7 cellular contexts compared by ENCODE assay signal in the genomic region with DNA sequence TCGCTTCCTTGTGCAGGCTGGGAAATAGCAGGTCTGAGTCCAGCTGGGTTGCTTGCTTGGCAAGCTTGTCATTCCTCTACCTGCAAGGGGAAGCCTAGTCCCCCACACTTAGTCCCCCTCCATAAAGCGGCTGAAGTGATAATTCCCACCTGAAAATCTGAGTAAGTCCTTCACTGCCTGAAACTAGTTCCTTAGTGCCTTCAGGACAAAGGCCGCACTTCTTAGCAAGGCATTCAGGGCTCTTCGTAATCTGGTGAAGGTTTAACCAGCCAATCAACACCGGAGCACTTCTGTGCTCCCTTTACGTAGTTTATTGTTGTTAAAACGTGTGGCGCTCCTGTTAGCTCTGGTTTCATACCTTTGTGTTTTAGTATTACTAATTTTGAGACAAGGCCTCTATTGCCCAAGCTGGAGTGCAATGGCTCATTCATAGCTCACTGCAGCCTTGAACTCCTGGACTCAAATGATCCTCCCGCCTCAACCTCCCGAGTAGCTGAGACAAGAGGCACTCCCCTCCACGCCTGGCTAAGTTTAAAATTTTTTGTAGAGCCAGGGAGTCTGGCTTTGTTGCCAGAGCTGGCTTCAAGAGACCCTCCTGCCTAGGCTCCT. TPM values are rescaled to one million over a fixed set of nuclear protein-coding genes. Genes with fewer than 3 reads are reported as not detected.
A peak's percentile ranks its signal among the peaks of the same experiment; 100 is the strongest.
DNase-seq lines count a peak whose midpoint lies in the region; TF ChIP-seq lines count a peak whose summit lies in the region.

No MANE protein-coding gene starts in this region.

- H3K36me3 ChIP-seq in HAP-1 (replicated peaks) (peaks cover 4% of the 10 kb centered on the region), spleen (no peaks in the 10 kb centered on the region)

- H3K4me1 Mint-ChIP-seq in T-helper 2 cell treated with Interferon-gamma antibody and Interleukin-4, amounts not matched to agents 5 μg/mL and 100 μg/mL, for 36 hours (ENCODE audit: low read depth) = peaks cover 17% of the 10 kb centered on the region
- peaks cover 7% of the 10 kb centered on the region for H3K4me1 Mint-ChIP-seq in glutamatergic neuron (ENCODE audit: low read depth, unreplicated experiment)

- no peak for TF ChIP-seq CTCF in glutamatergic neuron (IDR thresholded peaks at IDR 0.05; ENCODE audit: partially characterized antibody, unreplicated experiment)
- no peak for TF ChIP-seq CTCF in spleen (IDR thresholded peaks at IDR 0.05 in 8 of 11, conservative IDR thresholded peaks at IDR 0.05 in 3 of 11)

- peak overlapping the region; percentile 88 to 97 (median 94) for H3K27ac ChIP-seq in spleen

- H3K36me3 Mint-ChIP-seq in T-helper 2 cell treated with Interferon-gamma antibody and Interleukin-4, amounts not matched to agents 5 μg/mL and 100 μg/mL, for 36 hours (ENCODE audit: low read depth) = no peaks in the 10 kb centered on the region
- no peaks in the 10 kb centered on the region for H3K36me3 Mint-ChIP-seq in glutamatergic neuron (ENCODE audit: unreplicated experiment)

- H3K4me3 Mint-ChIP-seq in T-helper 2 cell treated with Interferon-gamma antibody and Interleukin-4, amounts not matched to agents 5 μg/mL and 100 μg/mL, for 36 hours = peak overlapping the region; percentile 97
- H3K4me3 Mint-ChIP-seq in glutamatergic neuron (ENCODE audit: unreplicated experiment) = peak overlapping the region; percentile 96

- WGBS in spleen, 5 donors = 32 to 46% (median 40%) methylated on average over 11 of the region's 11 CpGs

- H3K4me1 ChIP-seq in HAP-1 (peaks cover 9% of the 10 kb centered on the region), spleen (peaks cover 21 to 63% (median 45%) of the 10 kb centered on the region in 6 donors)

- no peak for DNase-seq in HAP-1 (ENCODE audit: low spot score in 2 of 2)
- no peak for DNase-seq in T-helper 2 cell treated with Interferon-gamma antibody and Interleukin-4, amounts not matched to agents 5 μg/mL and 100 μg/mL, for 36 hours (ENCODE audit: low spot score)
- DNase-seq in glutamatergic neuron = no peak
- DNase-seq in spleen = no peak
- DNase-seq in AG08396 (ENCODE audit: low spot score) = no peak
- no peak for DNase-seq in retina
- DNase-seq in NCI-H345 (lab: John Stamatoyannopoulos, UW) = no peak

- H3K27me3 Mint-ChIP-seq in T-helper 2 cell treated with Interferon-gamma antibody and Interleukin-4, amounts not matched to agents 5 μg/mL and 100 μg/mL, for 36 hours (ENCODE audit: low read depth) = no peaks in the 10 kb centered on the region
- H3K27me3 Mint-ChIP-seq in glutamatergic neuron (ENCODE audit: unreplicated experiment) = peaks cover 3% of the 10 kb centered on the region

- no peaks in the 10 kb centered on the region for H3K9me3 Mint-ChIP-seq in T-helper 2 cell treated with Interferon-gamma antibody and Interleukin-4, amounts not matched to agents 5 μg/mL and 100 μg/mL, for 36 hours
- H3K9me3 Mint-ChIP-seq in glutamatergic neuron (ENCODE audit: unreplicated experiment) = peaks cover 5% of the 10 kb centered on the region

- TF ChIP-seq POLR2A in spleen (IDR thresholded peaks at IDR 0.05) = no peak

- peak overlapping the region; percentile 97 for H3K27ac Mint-ChIP-seq in T-helper 2 cell treated with Interferon-gamma antibody and Interleukin-4, amounts not matched to agents 5 μg/mL and 100 μg/mL, for 36 hours
- peak overlapping the region; percentile 94 for H3K27ac Mint-ChIP-seq in glutamatergic neuron (ENCODE audit: unreplicated experiment)

- H3K4me3 ChIP-seq in HAP-1 (peak overlapping the region; percentile 94), spleen (peak overlapping the region; percentile 86 to 97 (median 92))

- in situ Hi-C loops in HAP-1 (cut with MboI; ENCODE audit: low sequenced_read_pairs) = no loop called here

- no peaks in the 10 kb centered on the region for H3K9me3 ChIP-seq in HAP-1
- no peaks in the 10 kb centered on the region for H3K9me3 ChIP-seq in spleen

- H3K27me3 ChIP-seq in HAP-1 (ENCODE audit: low read depth) (no peaks in the 10 kb centered on the region), spleen (replicated peaks in 1 of 7) (no peaks in the 10 kb centered on the region)

- intact Hi-C loops in spleen (cut with DNase I; ENCODE audit: low total_unique reads) = no loop called here

RNA-seq across cellular contexts. Expression of a gene that starts 0.8 kb away (rescaled TPM):
- 27.9 TPM for total RNA-seq in glutamatergic neuron (ENCODE audit: unreplicated experiment)
- 10 to 100 TPM; 13.0 to 31.3 (median 26.0) TPM for total RNA-seq in spleen
- 10 to 100 TPM in 1 of 3 donors, 1 to 10 TPM in 2; 5.0 to 16.2 (median 6.8) TPM for polyA plus RNA-seq in spleen

RNA-seq across cellular contexts. Expression of a gene that starts 9.2 kb away (rescaled TPM):
- total RNA-seq in glutamatergic neuron (ENCODE audit: unreplicated experiment) (1.0 TPM), spleen (1 to 10 TPM in 3 of 7 donors, under 1 TPM in 2, not detected in 2; 0.60 to 6.2 (median 1.2) TPM)
- polyA plus RNA-seq in spleen = 1 to 10 TPM; 2.5 to 4.4 (median 3.4) TPM

RNA-seq across cellular contexts. Expression of a gene that starts 21.0 kb away (rescaled TPM):
- total RNA-seq in glutamatergic neuron (ENCODE audit: unreplicated experiment) (142 TPM), spleen (10 to 100 TPM; 51.7 to 71.3 (median 63.2) TPM)
- 10 to 100 TPM; 27.6 to 45.0 (median 39.6) TPM for polyA plus RNA-seq in spleen

RNA-seq across cellular contexts. Expression of a gene that starts 37.8 kb away (rescaled TPM):
- 2.8 TPM for total RNA-seq in glutamatergic neuron (ENCODE audit: unreplicated experiment)
- total RNA-seq in spleen = 1 to 10 TPM; 2.0 to 8.5 (median 4.6) TPM
- 10 to 100 TPM in 1 of 3 donors, 1 to 10 TPM in 2; 2.7 to 10.3 (median 4.8) TPM for polyA plus RNA-seq in spleen

RNA-seq across cellular contexts. Expression of a gene that starts 42.8 kb away (rescaled TPM):
- total RNA-seq in glutamatergic neuron (ENCODE audit: unreplicated experiment) = 11.0 TPM
- 100 to 1,000 TPM in 6 of 7 donors, 10 to 100 TPM in 1; 80.3 to 152 (median 128) TPM for total RNA-seq in spleen
- 100 to 1,000 TPM; 207 to 236 (median 236) TPM for polyA plus RNA-seq in spleen
